ENCODE assay signal across 9 cellular contexts in the genomic region with DNA sequence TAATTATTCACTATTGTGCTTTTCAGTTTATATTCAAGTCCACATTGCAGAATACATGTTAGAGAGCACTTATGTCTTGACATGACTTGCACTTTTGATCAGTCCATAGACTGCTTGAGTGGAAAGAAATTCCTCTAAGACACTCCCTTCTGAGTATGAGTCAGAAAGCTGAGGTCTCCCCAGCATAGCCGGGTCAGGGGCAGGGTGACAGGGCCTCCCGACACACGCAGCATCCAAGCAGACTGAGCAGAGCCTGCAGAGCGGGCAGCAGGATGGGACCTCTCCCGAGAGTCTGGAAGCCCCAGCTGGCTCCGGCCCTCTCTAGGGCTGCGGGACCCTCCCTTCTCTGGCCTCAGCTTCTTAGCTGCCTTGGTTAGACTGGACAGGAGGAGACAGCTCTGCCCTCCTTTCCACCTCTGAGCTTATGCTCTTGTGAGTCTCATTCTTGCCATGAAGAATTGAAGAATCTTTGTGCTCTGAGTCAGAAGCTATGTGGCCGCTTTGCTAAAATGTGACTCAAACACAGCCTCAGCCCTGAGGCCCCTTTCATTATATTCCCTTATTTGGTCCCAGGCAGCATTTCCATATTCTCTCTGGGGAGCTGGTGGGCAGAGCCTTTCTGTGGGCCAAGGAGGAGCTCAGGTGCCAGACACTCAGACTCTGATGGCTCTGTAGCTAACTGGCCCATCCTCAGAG. TPM values are rescaled to one million over a fixed set of nuclear protein-coding genes. Genes with fewer than 3 reads are reported as not detected.
DNase-seq lines count a peak whose midpoint lies in the region; ATAC-seq and TF ChIP-seq lines count a peak whose summit lies in the region.
"Had no signal": no experiment of that assay in that cellular context is flagged by ENCODE, and none has a peak within 500 bp of the region (broad histone marks: within the 10 kb centered on the region; RNA-seq: fewer than 3 reads in every experiment).

No MANE protein-coding gene starts in this region.

- H3K9me3 ChIP-seq in left lung (no peaks in the 10 kb centered on the region), MM.1S (replicated peaks; ENCODE audit: insufficient read depth, low read length) (no peaks in the 10 kb centered on the region)
- H3K9me3 ChIP-seq: HAP-1 had no signal

- H3K4me3 Mint-ChIP-seq in type B pancreatic cell, result peak overlapping the region; percentile 67

- no peaks in the 10 kb centered on the region for H3K36me3 Mint-ChIP-seq in type B pancreatic cell

- H3K4me1 Mint-ChIP-seq in type B pancreatic cell (ENCODE audit: unreplicated experiment), result peaks cover 37% of the 10 kb centered on the region

- intact Hi-C loops in left lung (cut with DNase I), result no loop called here

- peak overlapping the region; percentile 94 for H3K27ac Mint-ChIP-seq in type B pancreatic cell

- TF ChIP-seq CTCF in left lung (IDR thresholded peaks at IDR 0.05) (no peak), type B pancreatic cell (conservative IDR thresholded peaks at IDR 0.05) (no peak), MM.1S (IDR thresholded peaks at IDR 0.05; ENCODE audit: low read length) (no peak)

- H3K36me3 ChIP-seq in left lung, result no peaks in the 10 kb centered on the region
- no peaks in the 10 kb centered on the region for H3K36me3 ChIP-seq in MM.1S (replicated peaks; ENCODE audit: insufficient read depth, low read length)
- H3K36me3 ChIP-seq: HAP-1 had no signal

- no peaks in the 10 kb centered on the region for H3K27me3 ChIP-seq in left lung
- H3K27me3 ChIP-seq in MM.1S (replicated peaks; ENCODE audit: insufficient read depth, low read length), result no peaks in the 10 kb centered on the region

- H3K9ac ChIP-seq in MM.1S (ENCODE audit: low read length), result no peak overlapping the region

- H3K4me1 ChIP-seq in left lung, result peaks cover 16 to 36% of the 10 kb centered on the region in 2 donors
- H3K4me1 ChIP-seq in MM.1S (ENCODE audit: low read length), result no peaks in the 10 kb centered on the region

- H3K4me3 ChIP-seq in left lung, result no peak overlapping the region
- no peak overlapping the region for H3K4me3 ChIP-seq in MM.1S (ENCODE audit: low read length)
- H3K4me3 ChIP-seq: HAP-1 had no signal

- no peak overlapping the region for H3K4me2 ChIP-seq in MM.1S (ENCODE audit: low read depth, low read length)

- no peaks in the 10 kb centered on the region for H3K79me2 ChIP-seq in MM.1S (ENCODE audit: low read length)

- no peaks in the 10 kb centered on the region for H3K9me3 Mint-ChIP-seq in type B pancreatic cell

- H3K27me3 Mint-ChIP-seq in type B pancreatic cell, result peaks cover 3% of the 10 kb centered on the region

- no peak overlapping the region for H2AFZ ChIP-seq in MM.1S (ENCODE audit: low read length)

- peak; percentile 88 for ATAC-seq in left lung
- ATAC-seq in GM21528 (IDR thresholded peaks at IDR 0.05; ENCODE audit: low FRiP score, unreplicated experiment), result no peak

- H4K20me1 ChIP-seq in MM.1S (ENCODE audit: insufficient read depth, low read length), result no peaks in the 10 kb centered on the region

- no peaks in the 10 kb centered on the region for H3F3A ChIP-seq in MM.1S (ENCODE audit: insufficient read depth, low read length)

- DNase-seq in AG08396 (ENCODE audit: low spot score), result peak; percentile 75
- DNase-seq in HPDE6-E6E7 (ENCODE audit: extremely low spot score), result peak; percentile 82
- peak; percentile 91 for DNase-seq in amniotic stem cell (lab: John Stamatoyannopoulos, UW)
- DNase-seq in left lung, result peak; percentile 64 to 84
- no peak for DNase-seq in type B pancreatic cell (ENCODE audit: extremely low spot score, unreplicated experiment)
- DNase-seq in MM.1S, result no peak
- DNase-seq in ureter (ENCODE audit: low spot score), result no peak

- H3K27ac ChIP-seq in left lung (peak overlapping the region; percentile 78 to 87), MM.1S (ENCODE audit: low read length) (no peak overlapping the region)

- H3K9me2 ChIP-seq in MM.1S (replicated peaks; ENCODE audit: insufficient read depth, low read length), result no peaks in the 10 kb centered on the region

RNA-seq across cellular contexts. Expression of a gene that starts 11.2 kb away (rescaled TPM):
- total RNA-seq in left lung (100 to 1,000 TPM; 350 to 434 TPM), type B pancreatic cell (ENCODE audit: low replicate concordance) (111 and 120 TPM in 2 replicates), ureter (151 TPM)

RNA-seq across cellular contexts. Expression of a gene that starts 35.6 kb away (rescaled TPM):
- total RNA-seq in left lung, result 10 to 100 TPM; 77.9 to 87.9 TPM
- 0.71 and 2.3 TPM in 2 replicates for total RNA-seq in type B pancreatic cell (ENCODE audit: low replicate concordance)
- total RNA-seq in ureter, result 97.2 TPM

Comparison
In these comparisons a context has a peak if more than half of its experiments do, and no peak if none do; other contexts are left out.
1. DNase-seq: peak in AG08396 (single experiment), HPDE6-E6E7 (single experiment), amniotic stem cell (single experiment) and left lung (2 of 2); none in type B pancreatic cell (single experiment), MM.1S (single experiment) and ureter (single experiment).
2. RNA of a gene that starts 35.6 kb away (total RNA-seq): 97.2 TPM in ureter (single experiment) and 77.9 to 87.9 TPM in left lung; 0.71 to 2.3 TPM in type B pancreatic cell; every median in the first group is over 10 times any median in the second.